27 cellular contexts compared by ENCODE assay signal in genomic region chrX:82748901-82749505, GRCh38.
A peak's percentile ranks its signal among the peaks of the same experiment; 100 is the strongest.
DNase-seq lines count a peak whose midpoint lies in the region; FAIRE-seq and TF ChIP-seq lines count a peak whose summit lies in the region.
"Had no signal": no experiment of that assay in that cellular context is flagged by ENCODE, and none has a peak within 500 bp of the region (broad histone marks: within the 10 kb centered on the region; RNA-seq: fewer than 3 reads in every experiment).

No MANE protein-coding gene starts in this region.

- no peak overlapping the region for H2AFZ ChIP-seq in endothelial cell of umbilical vein (ENCODE audit: low read depth, low read length)
- H2AFZ ChIP-seq in MM.1S (ENCODE audit: low read length), result no peak overlapping the region

- H3K9me3 ChIP-seq in endothelial cell of umbilical vein (replicated peaks; ENCODE audit: control insufficient read depth, insufficient read depth, low read length) (no peaks in the 10 kb centered on the region), MM.1S (replicated peaks; ENCODE audit: insufficient read depth, low read length) (no peaks in the 10 kb centered on the region)
- H3K9me3 ChIP-seq: left lung, pancreas had no signal

- WGBS in mesendoderm (ENCODE audit: extremely low coverage, insufficient coverage, low lambda C conversion rate), result no CpG with 5 or more reads among the region's 2 CpGs

- TF ChIP-seq CTCF in endothelial cell of umbilical vein (IDR thresholded peaks at IDR 0.05; ENCODE audit: extremely low read depth in 1 of 2, insufficient read depth in 1 of 2, low read depth in 1 of 2, low read length in 2 of 2) (no peak), MM.1S (IDR thresholded peaks at IDR 0.05; ENCODE audit: low read length) (no peak)

- peak overlapping the region; percentile 11 for H3K9ac ChIP-seq in endothelial cell of umbilical vein (replicated peaks; ENCODE audit: extremely low read depth, insufficient read depth, low read length)
- H3K9ac ChIP-seq in mesendoderm (ENCODE audit: low read length), result no peak overlapping the region
- no peak overlapping the region for H3K9ac ChIP-seq in MM.1S (ENCODE audit: low read length)

- no peak for TF ChIP-seq POLR2A in endothelial cell of umbilical vein (IDR thresholded peaks at IDR 0.05; ENCODE audit: low read depth, low read length)

- no peak overlapping the region for H3K56ac ChIP-seq in mesendoderm (ENCODE audit: low read length)

- no peak overlapping the region for H3K18ac ChIP-seq in mesendoderm (ENCODE audit: low read length)

- no peaks in the 10 kb centered on the region for H3K9me2 ChIP-seq in MM.1S (replicated peaks; ENCODE audit: insufficient read depth, low read length)

- no peak overlapping the region for H3K27ac ChIP-seq in endothelial cell of umbilical vein (ENCODE audit: insufficient read depth, low read depth, low read length)
- H3K27ac ChIP-seq in mesendoderm (ENCODE audit: low read depth, low read length), result no peak overlapping the region
- no peak overlapping the region for H3K27ac ChIP-seq in MM.1S (ENCODE audit: low read length)
- H3K27ac ChIP-seq: 22Rv1, left lung, pancreas had no signal

- FAIRE-seq in endothelial cell of umbilical vein (lab: Jason Lieb, UNC), result no peak
- FAIRE-seq: GM12891, K562 had no signal

- BruUV-seq in endothelial cell of umbilical vein (replicated peaks; lab: Mats Ljungman, UMichigan), result no TSS peak

- no peak overlapping the region for H2BK120ac ChIP-seq in mesendoderm (ENCODE audit: low read depth, low read length)

- no peak overlapping the region for H3K4me3 ChIP-seq in endothelial cell of umbilical vein (replicated peaks in 1 of 3; ENCODE audit: insufficient read depth in 1 of 3, low read depth in 1 of 3, low read length in 3 of 3)
- no peak overlapping the region for H3K4me3 ChIP-seq in mesendoderm (ENCODE audit: low read length)
- no peak overlapping the region for H3K4me3 ChIP-seq in MM.1S (ENCODE audit: low read length)
- H3K4me3 ChIP-seq: K562, left lung, pancreas had no signal

- H3K36me3 ChIP-seq in endothelial cell of umbilical vein (ENCODE audit: control insufficient read depth in 2 of 2, extremely low read depth in 1 of 2, insufficient read depth in 2 of 2, low read length in 2 of 2) (no peaks in the 10 kb centered on the region), mesendoderm (ENCODE audit: control insufficient read depth, insufficient read depth, low read length) (no peaks in the 10 kb centered on the region), MM.1S (replicated peaks; ENCODE audit: insufficient read depth, low read length) (no peaks in the 10 kb centered on the region)
- H3K36me3 ChIP-seq: left lung, pancreas had no signal

- H3K79me2 ChIP-seq in endothelial cell of umbilical vein (ENCODE audit: control insufficient read depth, insufficient read depth, low read length), result no peaks in the 10 kb centered on the region
- no peaks in the 10 kb centered on the region for H3K79me2 ChIP-seq in mesendoderm (ENCODE audit: control insufficient read depth, insufficient read depth, low read length)
- no peaks in the 10 kb centered on the region for H3K79me2 ChIP-seq in MM.1S (ENCODE audit: low read length)

- no peak overlapping the region for H3K23ac ChIP-seq in mesendoderm (ENCODE audit: low read length)

- dilution Hi-C loops in endothelial cell of umbilical vein (cut with MboI; ENCODE audit: extremely low pct_ligation_motif_present, low sequenced_read_pairs), result no loop called here

- no peaks in the 10 kb centered on the region for H3K79me1 ChIP-seq in mesendoderm (ENCODE audit: low read length)

- H3K4me2 ChIP-seq in endothelial cell of umbilical vein (ENCODE audit: insufficient read depth, low read length) (no peak overlapping the region), mesendoderm (ENCODE audit: low read length) (no peak overlapping the region), MM.1S (ENCODE audit: low read depth, low read length) (no peak overlapping the region)

- H3K4me1 ChIP-seq in endothelial cell of umbilical vein (ENCODE audit: control insufficient read depth, extremely low read depth, insufficient read depth, low read length) (no peaks in the 10 kb centered on the region), mesendoderm (ENCODE audit: control insufficient read depth, low read depth, low read length) (no peaks in the 10 kb centered on the region), MM.1S (ENCODE audit: low read length) (no peaks in the 10 kb centered on the region)
- H3K4me1 ChIP-seq: left lung, pancreas had no signal

- H4K8ac ChIP-seq in mesendoderm (ENCODE audit: low read depth, low read length), result no peak overlapping the region

- POLR2A ChIA-PET in endothelial cell of umbilical vein (lab: Charles Lee), result no interaction called here

- CTCF ChIA-PET in endothelial cell of umbilical vein (lab: Charles Lee), result no interaction called here

- DNase-seq in DMS53 (lab: John Stamatoyannopoulos, UW) (peak; percentile 12), DMS53 treated with DMSO at 0.1 percent for 48 hours (lab: John Stamatoyannopoulos, UW; ENCODE audit: unreplicated experiment) (no peak), RKO (ENCODE audit: low spot score) (peak; percentile 46), endothelial cell of umbilical vein (ENCODE audit: low read depth, low spot score) (no peak), mesendoderm (peak; percentile 18), MM.1S (no peak), SIG-M5 treated with dmso at 0.1 percent for 504 hours (lab: John Stamatoyannopoulos, UW; ENCODE audit: unreplicated experiment) (no peak), NCI-H774 (lab: John Stamatoyannopoulos, UW) (no peak)
- DNase-seq: activated CD4-positive, alpha-beta T cell treated with anti-CD3 and anti-CD28 coated beads for 4 hours; activated T-cell treated with anti-CD3 and anti-CD28 coated beads, Interleukin-2, amount 50 U/mL, for 72 hours; CD8-positive, alpha-beta memory T cell; DND-41; effector memory CD8-positive, alpha-beta T cell; head of caudate nucleus; left lung; NCI-H146; NCI-H2171 treated with DMSO at 0.1 percent for 48 hours; NCI-H526; nephron progenitor cell; pancreas; right cardiac atrium; SHP77 treated with DMSO at 0.1 percent for 48 hours; stimulated activated CD4-positive, alpha-beta T cell treated with anti-CD3 and anti-CD28 coated beads, Interleukin-12 subunit alpha, Interleukin-12 subunit beta, amount 100 ng/mL, for 4 hours; trophoblast cell had no signal

- no peak overlapping the region for H2BK5ac ChIP-seq in mesendoderm (ENCODE audit: low read length)

- H4K5ac ChIP-seq in mesendoderm (ENCODE audit: low read length), result no peak overlapping the region

- H3K4ac ChIP-seq in mesendoderm (ENCODE audit: low read depth, low read length), result no peak overlapping the region

- no peaks in the 10 kb centered on the region for H3K27me3 ChIP-seq in endothelial cell of umbilical vein (ENCODE audit: control insufficient read depth in 2 of 2, insufficient read depth in 2 of 2, low read length in 2 of 2)
- no peaks in the 10 kb centered on the region for H3K27me3 ChIP-seq in mesendoderm (ENCODE audit: insufficient read depth, low read length, poor library complexity)
- H3K27me3 ChIP-seq in MM.1S (replicated peaks; ENCODE audit: insufficient read depth, low read length), result no peaks in the 10 kb centered on the region
- H3K27me3 ChIP-seq: left lung, pancreas had no signal

- H3F3A ChIP-seq in MM.1S (ENCODE audit: insufficient read depth, low read length), result no peaks in the 10 kb centered on the region

- H2BK15ac ChIP-seq in mesendoderm (replicated peaks; ENCODE audit: low read depth), result no peak overlapping the region

- no peaks in the 10 kb centered on the region for H3K9me1 ChIP-seq in endothelial cell of umbilical vein (replicated peaks; ENCODE audit: control insufficient read depth, extremely low read depth, insufficient read depth, low read length)

- no peaks in the 10 kb centered on the region for H4K20me1 ChIP-seq in endothelial cell of umbilical vein (replicated peaks; ENCODE audit: control insufficient read depth, extremely low read depth, insufficient read depth, low read length)
- H4K20me1 ChIP-seq in MM.1S (ENCODE audit: insufficient read depth, low read length), result no peaks in the 10 kb centered on the region

- intact Hi-C loops in endothelial cell of umbilical vein (cut with micrococcal nuclease), result no loop called here

- H2AK5ac ChIP-seq in mesendoderm (ENCODE audit: low read length), result no peak overlapping the region

TF ChIP-seq in endothelial cell of umbilical vein, 7 proteins besides CTCF, POLR2A, EP300 and RAD21:
- TF ChIP-seq MAX (IDR thresholded peaks at IDR 0.05; ENCODE audit: insufficient read depth, insufficient read length) (no peak), EZH2 (IDR thresholded peaks at IDR 0.05; ENCODE audit: borderline replicate concordance, low read depth, low read length, severe bottlenecking) (no peak), POLR2AphosphoS5 (IDR thresholded peaks at IDR 0.05; ENCODE audit: insufficient read depth, low read depth, low read length) (no peak), MYC (IDR thresholded peaks at IDR 0.05; ENCODE audit: low read depth, low read length) (no peak), JUN (IDR thresholded peaks at IDR 0.05; ENCODE audit: borderline replicate concordance, insufficient read depth, insufficient read length, low read depth) (no peak), GATA2 (IDR thresholded peaks at IDR 0.05; ENCODE audit: insufficient read depth, insufficient read length, low read depth, low read length) (no peak), FOS (IDR thresholded peaks at IDR 0.05; ENCODE audit: borderline replicate concordance, insufficient read depth, low read length) (no peak)

Comparison
In these comparisons a context has a peak if more than half of its experiments do, and no peak if none do; other contexts are left out.
1. DNase-seq: peak in DMS53 (single experiment), RKO (single experiment) and mesendoderm (single experiment); none in DMS53 treated with DMSO at 0.1 percent for 48 hours (single experiment), endothelial cell of umbilical vein (single experiment), MM.1S (single experiment), SIG-M5 treated with dmso at 0.1 percent for 504 hours (single experiment) and NCI-H774 (single experiment).